Comparison of ENCODE assay signal across 1 cellular context in the genomic region with DNA sequence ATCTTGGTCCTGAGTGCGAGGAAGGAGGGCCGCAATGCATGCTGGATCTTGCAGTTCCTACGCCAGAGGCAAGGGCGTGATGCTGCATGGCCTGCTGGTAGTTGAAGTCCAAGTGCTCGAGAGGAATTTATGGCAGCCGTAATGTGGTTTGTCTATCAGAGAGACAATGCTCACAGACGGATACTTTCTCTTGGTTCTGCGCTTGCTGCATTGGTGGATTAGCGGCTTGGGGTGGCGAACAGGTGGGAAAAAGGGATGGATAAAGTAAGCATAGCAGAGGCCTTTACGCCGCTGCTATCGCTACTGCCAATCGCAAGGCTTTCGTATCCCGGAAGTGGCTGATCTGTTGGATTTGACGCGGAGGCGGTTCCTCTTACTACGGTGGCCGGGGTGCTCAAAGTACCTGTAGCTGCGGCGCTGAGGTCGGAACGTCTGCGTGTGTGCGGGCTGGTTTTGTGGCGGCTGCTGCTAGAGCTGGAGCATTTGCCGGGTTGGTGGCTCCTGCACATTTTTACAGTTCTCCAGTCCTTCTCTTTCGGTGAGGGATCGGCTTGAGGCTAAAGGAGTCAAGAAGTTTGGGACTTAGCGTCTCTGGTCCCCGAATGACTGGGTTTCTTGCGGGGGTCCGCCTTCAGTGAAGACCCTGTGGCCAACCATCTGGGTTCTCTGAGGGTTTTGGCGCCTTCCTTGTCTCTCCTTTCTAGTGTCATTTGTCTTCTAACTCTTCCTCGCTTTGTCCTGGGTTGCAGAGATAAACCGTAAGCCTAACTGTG.
TF ChIP-seq lines count a peak whose summit lies in the region.

Gene ATG4C (plus strand): TSS at position 397 of the 773 bp plus-strand sequence. CDS start 19,655 bp downstream, outside the sequence.

TF ChIP-seq in HEK293, 187 proteins besides CTCF, POLR2A, EP300 and RAD21 (continued from another document and continues in another):
- TF ChIP-seq, protein P1, sequence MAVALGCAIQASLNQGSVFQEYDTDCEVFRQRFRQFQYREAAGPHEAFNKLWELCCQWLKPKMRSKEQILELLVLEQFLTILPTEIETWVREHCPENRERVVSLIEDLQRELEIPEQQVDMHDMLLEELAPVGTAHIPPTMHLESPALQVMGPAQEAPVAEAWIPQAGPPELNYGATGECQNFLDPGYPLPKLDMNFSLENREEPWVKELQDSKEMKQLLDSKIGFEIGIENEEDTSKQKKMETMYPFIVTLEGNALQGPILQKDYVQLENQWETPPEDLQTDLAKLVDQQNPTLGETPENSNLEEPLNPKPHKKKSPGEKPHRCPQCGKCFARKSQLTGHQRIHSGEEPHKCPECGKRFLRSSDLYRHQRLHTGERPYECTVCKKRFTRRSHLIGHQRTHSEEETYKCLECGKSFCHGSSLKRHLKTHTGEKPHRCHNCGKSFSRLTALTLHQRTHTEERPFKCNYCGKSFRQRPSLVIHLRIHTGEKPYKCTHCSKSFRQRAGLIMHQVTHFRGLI (tag by site-specific recombination; IDR thresholded peaks at IDR 0.05): 0 out of 2 replicates have a peak, but pooled peaks have one; percentile 56
- TF ChIP-seq, protein P2, sequence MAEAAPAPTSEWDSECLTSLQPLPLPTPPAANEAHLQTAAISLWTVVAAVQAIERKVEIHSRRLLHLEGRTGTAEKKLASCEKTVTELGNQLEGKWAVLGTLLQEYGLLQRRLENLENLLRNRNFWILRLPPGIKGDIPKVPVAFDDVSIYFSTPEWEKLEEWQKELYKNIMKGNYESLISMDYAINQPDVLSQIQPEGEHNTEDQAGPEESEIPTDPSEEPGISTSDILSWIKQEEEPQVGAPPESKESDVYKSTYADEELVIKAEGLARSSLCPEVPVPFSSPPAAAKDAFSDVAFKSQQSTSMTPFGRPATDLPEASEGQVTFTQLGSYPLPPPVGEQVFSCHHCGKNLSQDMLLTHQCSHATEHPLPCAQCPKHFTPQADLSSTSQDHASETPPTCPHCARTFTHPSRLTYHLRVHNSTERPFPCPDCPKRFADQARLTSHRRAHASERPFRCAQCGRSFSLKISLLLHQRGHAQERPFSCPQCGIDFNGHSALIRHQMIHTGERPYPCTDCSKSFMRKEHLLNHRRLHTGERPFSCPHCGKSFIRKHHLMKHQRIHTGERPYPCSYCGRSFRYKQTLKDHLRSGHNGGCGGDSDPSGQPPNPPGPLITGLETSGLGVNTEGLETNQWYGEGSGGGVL (tag by site-specific recombination; IDR thresholded peaks at IDR 0.05): no peak
- TF ChIP-seq ZNF571 (tag by site-specific recombination; IDR thresholded peaks at IDR 0.05): no peak
- TF ChIP-seq, protein P3, sequence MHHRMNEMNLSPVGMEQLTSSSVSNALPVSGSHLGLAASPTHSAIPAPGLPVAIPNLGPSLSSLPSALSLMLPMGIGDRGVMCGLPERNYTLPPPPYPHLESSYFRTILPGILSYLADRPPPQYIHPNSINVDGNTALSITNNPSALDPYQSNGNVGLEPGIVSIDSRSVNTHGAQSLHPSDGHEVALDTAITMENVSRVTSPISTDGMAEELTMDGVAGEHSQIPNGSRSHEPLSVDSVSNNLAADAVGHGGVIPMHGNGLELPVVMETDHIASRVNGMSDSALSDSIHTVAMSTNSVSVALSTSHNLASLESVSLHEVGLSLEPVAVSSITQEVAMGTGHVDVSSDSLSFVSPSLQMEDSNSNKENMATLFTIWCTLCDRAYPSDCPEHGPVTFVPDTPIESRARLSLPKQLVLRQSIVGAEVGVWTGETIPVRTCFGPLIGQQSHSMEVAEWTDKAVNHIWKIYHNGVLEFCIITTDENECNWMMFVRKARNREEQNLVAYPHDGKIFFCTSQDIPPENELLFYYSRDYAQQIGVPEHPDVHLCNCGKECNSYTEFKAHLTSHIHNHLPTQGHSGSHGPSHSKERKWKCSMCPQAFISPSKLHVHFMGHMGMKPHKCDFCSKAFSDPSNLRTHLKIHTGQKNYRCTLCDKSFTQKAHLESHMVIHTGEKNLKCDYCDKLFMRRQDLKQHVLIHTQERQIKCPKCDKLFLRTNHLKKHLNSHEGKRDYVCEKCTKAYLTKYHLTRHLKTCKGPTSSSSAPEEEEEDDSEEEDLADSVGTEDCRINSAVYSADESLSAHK (tag by site-specific recombination; IDR thresholded peaks at IDR 0.05): no peak
- no peak for TF ChIP-seq ZNF132 (tag by site-specific recombination; IDR thresholded peaks at IDR 0.05; ENCODE audit: borderline replicate concordance)
- no peak for TF ChIP-seq ZNF426 (tag by site-specific recombination; IDR thresholded peaks at IDR 0.05)
- TF ChIP-seq ZNF626 (tag by site-specific recombination; IDR thresholded peaks at IDR 0.05): no peak
- TF ChIP-seq GLIS2 (tag by site-specific recombination; IDR thresholded peaks at IDR 0.05): 0 out of 2 replicates have a peak, but pooled peaks have one; percentile 31
- TF ChIP-seq TCF7L2 (IDR thresholded peaks at IDR 0.05; ENCODE audit: borderline replicate concordance, low read depth, low read length): no peak
- TF ChIP-seq ZNF704 (tag by site-specific recombination; IDR thresholded peaks at IDR 0.05): no peak
- TF ChIP-seq HOXA7 (CRISPR knock-in tag; IDR thresholded peaks at IDR 0.05; ENCODE audit: borderline replicate concordance): no peak
- TF ChIP-seq ZSCAN4 (tag by site-specific recombination; IDR thresholded peaks at IDR 0.05): 0 out of 2 replicates have a peak, but pooled peaks have one; percentile 28
- no peak for TF ChIP-seq ZBTB49 (tag by site-specific recombination; IDR thresholded peaks at IDR 0.05; ENCODE audit: low read depth)
- peak; percentile 86 for TF ChIP-seq ZFHX2 (tag by site-specific recombination; conservative IDR thresholded peaks at IDR 0.05)
- TF ChIP-seq ZNF266 (tag by site-specific recombination; IDR thresholded peaks at IDR 0.05; ENCODE audit: low read depth): no peak
- no peak for TF ChIP-seq ZNF133 (tag by site-specific recombination; IDR thresholded peaks at IDR 0.05)
- TF ChIP-seq ZNF362 (tag by site-specific recombination; IDR thresholded peaks at IDR 0.05): no peak
- TF ChIP-seq, protein P4, sequence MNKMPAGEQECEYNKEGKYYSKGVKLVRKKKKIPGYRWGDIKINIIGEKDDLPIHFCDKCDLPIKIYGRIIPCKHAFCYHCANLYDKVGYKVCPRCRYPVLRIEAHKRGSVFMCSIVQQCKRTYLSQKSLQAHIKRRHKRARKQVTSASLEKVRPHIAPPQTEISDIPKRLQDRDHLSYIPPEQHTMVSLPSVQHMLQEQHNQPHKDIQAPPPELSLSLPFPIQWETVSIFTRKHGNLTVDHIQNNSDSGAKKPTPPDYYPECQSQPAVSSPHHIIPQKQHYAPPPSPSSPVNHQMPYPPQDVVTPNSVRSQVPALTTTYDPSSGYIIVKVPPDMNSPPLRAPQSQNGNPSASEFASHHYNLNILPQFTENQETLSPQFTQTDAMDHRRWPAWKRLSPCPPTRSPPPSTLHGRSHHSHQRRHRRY (tag by site-specific recombination; IDR thresholded peaks at IDR 0.05): no peak
- peak; percentile 94 for TF ChIP-seq ZNF501 (tag by site-specific recombination; IDR thresholded peaks at IDR 0.05)
- no peak for TF ChIP-seq TSHZ1 (tag by site-specific recombination; IDR thresholded peaks at IDR 0.05; ENCODE audit: borderline replicate concordance)
- TF ChIP-seq ZNF112 (tag by site-specific recombination; IDR thresholded peaks at IDR 0.05): no peak
- TF ChIP-seq, protein P5, sequence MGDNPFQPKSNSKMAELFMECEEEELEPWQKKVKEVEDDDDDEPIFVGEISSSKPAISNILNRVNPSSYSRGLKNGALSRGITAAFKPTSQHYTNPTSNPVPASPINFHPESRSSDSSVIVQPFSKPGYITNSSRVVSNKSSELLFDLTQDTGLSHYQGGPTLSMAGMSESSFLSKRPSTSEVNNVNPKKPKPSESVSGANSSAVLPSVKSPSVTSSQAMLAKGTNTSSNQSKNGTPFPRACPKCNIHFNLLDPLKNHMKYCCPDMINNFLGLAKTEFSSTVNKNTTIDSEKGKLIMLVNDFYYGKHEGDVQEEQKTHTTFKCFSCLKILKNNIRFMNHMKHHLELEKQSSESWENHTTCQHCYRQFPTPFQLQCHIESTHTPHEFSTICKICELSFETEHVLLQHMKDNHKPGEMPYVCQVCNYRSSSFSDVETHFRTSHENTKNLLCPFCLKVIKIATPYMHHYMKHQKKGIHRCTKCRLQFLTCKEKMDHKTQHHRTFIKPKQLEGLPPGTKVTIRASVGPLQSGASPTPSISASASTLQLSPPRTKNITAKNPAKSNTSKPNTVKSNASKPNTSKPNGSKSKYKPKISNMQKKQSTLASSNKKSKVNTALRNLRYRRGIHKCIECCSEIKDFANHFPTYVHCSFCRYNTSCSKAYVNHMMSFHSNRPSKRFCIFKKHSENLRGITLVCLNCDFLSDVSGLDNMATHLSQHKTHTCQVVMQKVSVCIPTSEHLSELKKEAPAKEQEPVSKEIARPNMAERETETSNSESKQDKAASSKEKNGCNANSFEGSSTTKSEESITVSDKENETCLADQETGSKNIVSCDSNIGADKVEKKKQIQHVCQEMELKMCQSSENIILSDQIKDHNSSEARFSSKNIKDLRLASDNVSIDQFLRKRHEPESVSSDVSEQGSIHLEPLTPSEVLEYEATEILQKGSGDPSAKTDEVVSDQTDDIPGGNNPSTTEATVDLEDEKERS (tag by site-specific recombination; IDR thresholded peaks at IDR 0.05): no peak
- TF ChIP-seq ZNF157 (tag by site-specific recombination; IDR thresholded peaks at IDR 0.05): no peak
- 0 out of 2 replicates have a peak, but pooled peaks have one; percentile 3 for TF ChIP-seq ZNF146 (tag by site-specific recombination; IDR thresholded peaks at IDR 0.05)
- TF ChIP-seq ZNF585B (tag by site-specific recombination; IDR thresholded peaks at IDR 0.05): no peak
- TF ChIP-seq ZNF311 (tag by site-specific recombination; IDR thresholded peaks at IDR 0.05; ENCODE audit: borderline replicate concordance): no peak
- TF ChIP-seq SP3 (tag by site-specific recombination; IDR thresholded peaks at IDR 0.05): peak; percentile 95
- peak; percentile 67; the same call in 1 of the 2 replicates for TF ChIP-seq ZNF561 (tag by site-specific recombination; IDR thresholded peaks at IDR 0.05; ENCODE audit: borderline replicate concordance)
- TF ChIP-seq GLI2 (tag by site-specific recombination; IDR thresholded peaks at IDR 0.05; ENCODE audit: borderline replicate concordance, low read depth): no peak
- no peak for TF ChIP-seq ZNF19 (tag by site-specific recombination; IDR thresholded peaks at IDR 0.05; ENCODE audit: low read depth)
